7 cellular contexts compared by ENCODE assay signal in genomic region chr1:36159614-36160387, GRCh38. TPM values are rescaled to one million over a fixed set of nuclear protein-coding genes. Genes with fewer than 3 reads are reported as not detected.
DNase-seq lines count a peak whose midpoint lies in the region; ATAC-seq and TF ChIP-seq lines count a peak whose summit lies in the region.

No MANE protein-coding gene starts in this region.

- 85 to 90% methylated on average over 10 of the region's 10 CpGs for WGBS in lung, 2 donors

- no peak for ATAC-seq in activated naive CD8-positive, alpha-beta T cell treated with anti-CD3 and anti-CD28 coated beads, Interleukin-2, amount 50 U/mL, for 24 hours
- ATAC-seq in lung (ENCODE audit: insufficient read depth, low FRiP score) (no peak), HG02970 (IDR thresholded peaks at IDR 0.05; ENCODE audit: low FRiP score, unreplicated experiment) (no peak), GM19455 (IDR thresholded peaks at IDR 0.05; ENCODE audit: unreplicated experiment) (no peak)

- peak overlapping the region; percentile 80 for H3K9ac ChIP-seq in Karpas-422 (ENCODE audit: low read length)

- no peak for DNase-seq in Karpas-422
- no peak for DNase-seq in activated naive CD8-positive, alpha-beta T cell treated with anti-CD3 and anti-CD28 coated beads, Interleukin-2, amount 50 U/mL, for 24 hours
- DNase-seq in lung (ENCODE audit: low spot score), result no peak
- no peak for DNase-seq in stimulated activated CD4-positive, alpha-beta T cell treated with anti-CD3 and anti-CD28 coated beads, Interleukin-4, amount 100 ng/mL, for 1 hour

- no peaks in the 10 kb centered on the region for H3K9me3 ChIP-seq in Karpas-422 (ENCODE audit: low read length)
- no peaks in the 10 kb centered on the region for H3K9me3 ChIP-seq in lung (ENCODE audit: control insufficient read depth in 2 of 2, insufficient read depth in 1 of 2, low read length in 1 of 2)

- H3K27me3 ChIP-seq in Karpas-422 (ENCODE audit: low read length) (no peaks in the 10 kb centered on the region), lung (ENCODE audit: control insufficient read depth, insufficient read depth) (no peaks in the 10 kb centered on the region)

- H3K4me3 Mint-ChIP-seq in activated naive CD8-positive, alpha-beta T cell treated with anti-CD3 and anti-CD28 coated beads, Interleukin-2, amount 50 U/mL, for 24 hours, result peak overlapping the region; percentile 83

- H4K20me1 ChIP-seq in Karpas-422 (ENCODE audit: insufficient read depth, low read depth, low read length), result peaks cover 18% of the 10 kb centered on the region

- no peaks in the 10 kb centered on the region for H3K9me3 Mint-ChIP-seq in activated naive CD8-positive, alpha-beta T cell treated with anti-CD3 and anti-CD28 coated beads, Interleukin-2, amount 50 U/mL, for 24 hours

- peaks cover 70% of the 10 kb centered on the region for H3K4me1 Mint-ChIP-seq in activated naive CD8-positive, alpha-beta T cell treated with anti-CD3 and anti-CD28 coated beads, Interleukin-2, amount 50 U/mL, for 24 hours

- no peak for TF ChIP-seq CTCF in lung (IDR thresholded peaks at IDR 0.05; ENCODE audit: control extremely low read depth, extremely low read depth)

- peak overlapping the region; percentile 93 for H3K4me2 ChIP-seq in Karpas-422 (ENCODE audit: low read depth, low read length, poor library complexity, severe bottlenecking)

- no peaks in the 10 kb centered on the region for H3K9me2 ChIP-seq in Karpas-422 (replicated peaks; ENCODE audit: insufficient read depth, low read length)

- H2AFZ ChIP-seq in Karpas-422 (ENCODE audit: low read length), result no peak overlapping the region

- no peaks in the 10 kb centered on the region for H3K27me3 Mint-ChIP-seq in activated naive CD8-positive, alpha-beta T cell treated with anti-CD3 and anti-CD28 coated beads, Interleukin-2, amount 50 U/mL, for 24 hours

- peak overlapping the region; percentile 71 for H3K4me3 ChIP-seq in Karpas-422 (ENCODE audit: low read length)
- H3K4me3 ChIP-seq in lung, result no peak overlapping the region

- 0 out of 2 replicates have a peak, but pooled peaks cover 6% of the 10 kb centered on the region for H3K36me3 ChIP-seq in Karpas-422 (ENCODE audit: insufficient read depth, low read length)
- no peaks in the 10 kb centered on the region for H3K36me3 ChIP-seq in lung (ENCODE audit: control insufficient read depth in 2 of 2, insufficient read depth in 2 of 2, low read length in 2 of 2)

- H3K27ac Mint-ChIP-seq in activated naive CD8-positive, alpha-beta T cell treated with anti-CD3 and anti-CD28 coated beads, Interleukin-2, amount 50 U/mL, for 24 hours, result peak overlapping the region; percentile 91

- peak overlapping the region; percentile 91 for H3K27ac ChIP-seq in Karpas-422 (ENCODE audit: low read length)
- H3K27ac ChIP-seq in lung (ENCODE audit: low read depth in 1 of 2, low read length in 1 of 2), result peak overlapping the region; percentile 94 to 95
- peak overlapping the region; percentile 98 for H3K27ac ChIP-seq in temporal lobe (ENCODE audit: low read depth, low read length)

- H3K79me2 ChIP-seq in Karpas-422 (ENCODE audit: low read length), result peaks cover 86% of the 10 kb centered on the region

- peaks cover 38% of the 10 kb centered on the region for H3K36me3 Mint-ChIP-seq in activated naive CD8-positive, alpha-beta T cell treated with anti-CD3 and anti-CD28 coated beads, Interleukin-2, amount 50 U/mL, for 24 hours (ENCODE audit: low read depth)

- H3K4me1 ChIP-seq in Karpas-422 (ENCODE audit: low read length), result peaks cover 82% of the 10 kb centered on the region
- peaks cover 18 to 39% of the 10 kb centered on the region in 2 donors for H3K4me1 ChIP-seq in lung (ENCODE audit: control insufficient read depth in 2 of 2, insufficient read depth in 2 of 2, low read length in 2 of 2)

RNA-seq across cellular contexts. Expression of gene MAP7D1, which starts 3.8 kb away (rescaled TPM):
- total RNA-seq in Karpas-422 (2014; rRNA removed; shearing (Covaris generic); ENCODE audit: low replicate concordance), result 24.1 and 87.3 TPM in 2 replicates
- 100 to 1,000 TPM in 1 of 2 donors, 10 to 100 TPM in 1; 47.3 to 140 TPM for total RNA-seq in lung
- polyA plus RNA-seq in lung, result 100 to 1,000 TPM in 1 of 2 donors, 10 to 100 TPM in 1; 53.9 to 103 TPM
- total RNA-seq in temporal lobe, result 52.9 TPM

RNA-seq across cellular contexts. Expression of gene TRAPPC3, which starts 10.5 kb away (rescaled TPM):
- 46.7 and 81.0 TPM in 2 replicates for total RNA-seq in Karpas-422 (2014; rRNA removed; shearing (Covaris generic); ENCODE audit: low replicate concordance)
- total RNA-seq in lung (10 to 100 TPM; 37.3 to 61.8 TPM), temporal lobe (40.8 TPM)
- polyA plus RNA-seq in lung, result 10 to 100 TPM; 60.8 to 83.9 TPM

RNA-seq across cellular contexts. Expression of gene COL8A2, which starts 34.8 kb away (rescaled TPM):
- 0.04 TPM in 1 of 2 replicates, not detected in the other for total RNA-seq in Karpas-422 (2014; rRNA removed; shearing (Covaris generic); ENCODE audit: low replicate concordance)
- 1 to 10 TPM; 2.0 to 6.0 TPM for total RNA-seq in lung
- 1 to 10 TPM; 2.8 to 3.8 TPM for polyA plus RNA-seq in lung
- total RNA-seq in temporal lobe, result 0.98 TPM
